8 cellular contexts compared by ENCODE assay signal in the genomic region with DNA sequence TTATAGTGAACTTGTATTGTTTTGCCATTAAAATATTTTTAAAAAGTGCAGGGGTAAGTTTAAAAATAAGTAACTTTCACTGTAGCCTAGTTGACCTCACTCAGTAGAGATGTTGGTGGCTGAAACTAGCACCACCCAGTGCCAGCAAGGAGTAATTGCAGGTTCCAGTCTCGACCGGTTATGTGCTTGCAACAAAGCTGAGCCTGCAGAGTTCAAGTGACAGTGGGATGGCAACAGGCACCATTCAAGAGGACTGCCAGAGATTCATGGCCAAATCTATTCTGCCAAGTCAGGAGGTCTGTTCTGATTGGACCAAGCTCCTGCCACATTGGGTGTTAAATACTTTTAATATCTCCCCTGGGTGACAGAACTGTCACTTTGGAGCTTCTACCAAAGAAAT. TPM values are rescaled to one million over a fixed set of nuclear protein-coding genes. Genes with fewer than 3 reads are reported as not detected.
DNase-seq lines count a peak whose midpoint lies in the region; ATAC-seq and TF ChIP-seq lines count a peak whose summit lies in the region.

No MANE protein-coding gene starts in this region.

- TF ChIP-seq CTCF in AG04449 (IDR thresholded peaks at IDR 0.05; ENCODE audit: insufficient read depth, low read length, missing control alignments) (peak; percentile 40), GM12872 (IDR thresholded peaks at IDR 0.05; ENCODE audit: insufficient read depth, low read depth, low read length) (peak; percentile 75), Panc1 (IDR thresholded peaks at IDR 0.05) (peak; percentile 91), epithelial cell of proximal tubule (conservative IDR thresholded peaks at IDR 0.05; ENCODE audit: low read depth, low read length) (peak; percentile 69), retinal pigment epithelial cell (conservative IDR thresholded peaks at IDR 0.05; ENCODE audit: low read depth, low read length) (peak; percentile 60)

- BruUV-seq in Panc1 (replicated peaks; lab: Mats Ljungman, UMichigan): no TSS peak

- CTCF ChIA-PET in AG04449 (lab: Yijun Ruan, JAX) (interaction anchor here (0.7 to 2.6 kb wide), 3 partner anchors 10 to 18 kb away, joined by 3 to 15 read pairs (median 4); no protein-coding TSS in a partner anchor), Panc1 (lab: Charles Lee) (interaction anchor here (0.6 to 0.8 kb wide), 3 partner anchors 13 to 116 kb away, joined by 3 read pairs; no protein-coding TSS in a partner anchor)

- H3K9me3 ChIP-seq in Panc1 (ENCODE audit: control insufficient read depth, insufficient read depth, low read depth, low read length): no peaks in the 10 kb centered on the region

- no peak overlapping the region for H3K27ac ChIP-seq in Panc1 (ENCODE audit: low read length)

- intact Hi-C loops in Panc1 (cut with micrococcal nuclease; ENCODE audit: unreplicated experiment): no loop called here

- H3K27me3 ChIP-seq in Panc1 (ENCODE audit: control insufficient read depth, insufficient read depth, low read length): peaks cover 3% of the 10 kb centered on the region

- no peak overlapping the region for H3K4me3 ChIP-seq in AG04449 (ENCODE audit: low read depth, low read length)
- no peak overlapping the region for H3K4me3 ChIP-seq in Panc1 (ENCODE audit: low read depth in 2 of 2, low read length in 2 of 2)
- H3K4me3 ChIP-seq in epithelial cell of proximal tubule (ENCODE audit: low read depth, low read length): no peak overlapping the region
- no peak overlapping the region for H3K4me3 ChIP-seq in retinal pigment epithelial cell (ENCODE audit: low read length)

- DNase-seq in AG04449 (ENCODE audit: low read depth, low spot score) (no peak), Panc1 (ENCODE audit: low read depth, low spot score) (peak; percentile 20), epithelial cell of proximal tubule (ENCODE audit: low read depth) (no peak), retinal pigment epithelial cell (ENCODE audit: low read depth) (no peak)

- peak; percentile 54; the same call in 1 of the 2 replicates for ATAC-seq in Panc1
- ATAC-seq in HG02852 (IDR thresholded peaks at IDR 0.05; ENCODE audit: unreplicated experiment): no peak
- no peak for ATAC-seq in HG02763 (IDR thresholded peaks at IDR 0.05; ENCODE audit: unreplicated experiment)
- ATAC-seq in HG02759 (IDR thresholded peaks at IDR 0.05; ENCODE audit: unreplicated experiment): no peak

- in situ Hi-C loops in Panc1 (cut with HindIII; ENCODE audit: low pct_unique_long_range_greater_than_20kb, low sequenced_read_pairs): no loop called here

- H3K4me1 ChIP-seq in Panc1 (ENCODE audit: control insufficient read depth, insufficient read depth, low read length): peaks cover 4% of the 10 kb centered on the region; the same call in 1 of the 2 replicates

- no peaks in the 10 kb centered on the region for H3K36me3 ChIP-seq in Panc1 (ENCODE audit: control insufficient read depth, insufficient read depth, low read length)

- POLR2A ChIA-PET in AG04449 (lab: Yijun Ruan, JAX) (no interaction called here), Panc1 (lab: Charles Lee) (no interaction called here)

RNA-seq across cellular contexts. Expression of a gene that starts 2.7 kb away (rescaled TPM):
- total RNA-seq in Panc1 (2021; ENCODE audit: unreplicated experiment) (1.0 TPM), epithelial cell of proximal tubule (7.7 and 10.5 TPM in 2 replicates)
- polyA plus RNA-seq in Panc1 (2012; ENCODE audit: insufficient read length): 0.85 TPM

Comparison
In these comparisons a context has a peak if more than half of its experiments do, and no peak if none do; other contexts are left out.
1. CTCF ChIP-seq: peak in every context shown above with its lines; median percentile 91 in Panc1; 75 in GM12872; 69 in epithelial cell of proximal tubule; 60 in retinal pigment epithelial cell; 40 in AG04449.